In genomic region chr19:56121180-56122167, GRCh38 we compare ENCODE assay signal across 8 cellular contexts. TPM values are rescaled to one million over a fixed set of nuclear protein-coding genes. Genes with fewer than 3 reads are reported as not detected.
DNase-seq lines count a peak whose midpoint lies in the region; ATAC-seq and TF ChIP-seq lines count a peak whose summit lies in the region.

Gene ZNF787 (minus strand): TSS chr19:56121295. CDS start chr19:56103217, 18,078 bp downstream.

- peak within 1 kb of the TSS; percentile 88 for H3K27ac ChIP-seq in muscle layer of colon (ENCODE audit: low read depth, low read length)

- H3K27me3 Mint-ChIP-seq in activated T-cell treated with anti-CD3 and anti-CD28 coated beads, Interleukin-2, amount 50 U/mL, for 24 hours: no peaks in the 10 kb centered on the region

- no peaks in the 10 kb centered on the region for H3K36me3 ChIP-seq in muscle layer of colon (ENCODE audit: insufficient read depth, low read length)

- H3K4me1 ChIP-seq in muscle layer of colon (ENCODE audit: insufficient read depth, low read length): peaks cover 22% of the 10 kb centered on the region

- DNase-seq in DMS153 treated with DMSO at 0.1 percent for 48 hours (lab: John Stamatoyannopoulos, UW; ENCODE audit: unreplicated experiment) (peak; percentile 85), KBM-7 (peak; percentile 98), erythroblast (lab: John Stamatoyannopoulos, UW) (peak; percentile 97 to 98)
- peak; percentile 99 for DNase-seq in activated T-cell treated with anti-CD3 and anti-CD28 coated beads, Interleukin-2, amount 50 U/mL, for 24 hours
- DNase-seq in stimulated activated CD8-positive, alpha-beta memory T cell treated with anti-CD3 and anti-CD28 coated beads, Interleukin-7, amount 100 ng/mL, for 24 hours (ENCODE audit: low read depth): peak; percentile 94

- H3K9me3 Mint-ChIP-seq in activated T-cell treated with anti-CD3 and anti-CD28 coated beads, Interleukin-2, amount 50 U/mL, for 24 hours: no peaks in the 10 kb centered on the region

- in situ Hi-C loops in KBM-7 (cut with MboI; ENCODE audit: low pct_unique_long_range_greater_than_20kb, low sequenced_read_pairs): no loop called here

- H3K4me3 ChIP-seq in muscle layer of colon (ENCODE audit: low read depth in 1 of 2, low read length in 2 of 2): peak within 1 kb of the TSS; percentile 69 to 87

- peak within 1 kb of the TSS; percentile 87 for H3K4me3 Mint-ChIP-seq in activated T-cell treated with anti-CD3 and anti-CD28 coated beads, Interleukin-2, amount 50 U/mL, for 24 hours

- H3K27me3 ChIP-seq in muscle layer of colon (ENCODE audit: control insufficient read depth in 1 of 2, insufficient read depth in 2 of 2, low read length in 2 of 2): no peaks in the 10 kb centered on the region

- H3K27ac Mint-ChIP-seq in activated T-cell treated with anti-CD3 and anti-CD28 coated beads, Interleukin-2, amount 50 U/mL, for 24 hours: peak within 1 kb of the TSS; percentile 98

- peaks cover 47% of the 10 kb centered on the region for H3K4me1 Mint-ChIP-seq in activated T-cell treated with anti-CD3 and anti-CD28 coated beads, Interleukin-2, amount 50 U/mL, for 24 hours (ENCODE audit: low read depth)

- H3K9ac ChIP-seq in muscle layer of colon (ENCODE audit: low read length): peak within 1 kb of the TSS; percentile 85

- no peaks in the 10 kb centered on the region for H3K9me3 ChIP-seq in muscle layer of colon (ENCODE audit: low read length)

- peak; percentile 68 for ATAC-seq in GM21717 (IDR thresholded peaks at IDR 0.05; ENCODE audit: unreplicated experiment)

- peaks cover 28% of the 10 kb centered on the region for H3K36me3 Mint-ChIP-seq in activated T-cell treated with anti-CD3 and anti-CD28 coated beads, Interleukin-2, amount 50 U/mL, for 24 hours (ENCODE audit: low read depth)

- TF ChIP-seq POLR2A in erythroblast (IDR thresholded peaks at IDR 0.05; ENCODE audit: low read length): peak; percentile 73

TF ChIP-seq in PFSK-1, 5 proteins besides CTCF, POLR2A, EP300 and RAD21:
- no peak for TF ChIP-seq TAF1 (IDR thresholded peaks at IDR 0.05; ENCODE audit: borderline replicate concordance, insufficient read depth, low read length)
- TF ChIP-seq SIN3A (IDR thresholded peaks at IDR 0.05; ENCODE audit: borderline replicate concordance, insufficient read depth, low read length): no peak
- peak; percentile 57 for TF ChIP-seq FOXP2 (optimal IDR thresholded peaks at IDR 0.05; ENCODE audit: borderline replicate concordance, extremely low read depth, extremely low read length, insufficient read depth)
- 0 out of 4 replicates have a peak, but pooled peaks of 1 of the 2 experiments have one; percentile 19 for TF ChIP-seq REST (IDR thresholded peaks at IDR 0.05; ENCODE audit: insufficient read depth in 1 of 2, low read depth in 2 of 2, low read length in 2 of 2)
- peak; percentile 52; the same call in 1 of the 2 replicates for TF ChIP-seq POLR2AphosphoS5 (IDR thresholded peaks at IDR 0.05; ENCODE audit: low read depth, low read length)

RNA-seq across cellular contexts. Expression of gene ZNF787, which starts in this region (rescaled TPM):
- 150 TPM for polyA plus RNA-seq in PFSK-1 (2012; ENCODE audit: insufficient read length, low read depth)

Comparison
In these comparisons a context has a peak if more than half of its experiments do, and no peak if none do; other contexts are left out.
1. Peak in every context shown above with its lines: DNase-seq, ATAC-seq, H3K4me3 ChIP-seq and H3K27ac ChIP-seq.